1 cellular context compared by ENCODE assay signal in genomic region chr17:48037036-48037881, GRCh38.
TF ChIP-seq lines count a peak whose summit lies in the region.

COPZ2 (minus strand) TSS chr17:48037797; CDS start chr17:48037777, 20 bp downstream.

TF ChIP-seq in HepG2, 621 proteins besides CTCF, POLR2A, EP300 and RAD21 (continued from another document and continues in another):
- TF ChIP-seq ESRRA (CRISPR knock-in tag; IDR thresholded peaks at IDR 0.05; ENCODE audit: low read depth) (no peak), SNAI1 (CRISPR knock-in tag; IDR thresholded peaks at IDR 0.05; ENCODE audit: borderline replicate concordance) (no peak), PLSCR1 (CRISPR knock-in tag; IDR thresholded peaks at IDR 0.05; ENCODE audit: borderline replicate concordance) (no peak), FOXC1 (CRISPR knock-in tag; IDR thresholded peaks at IDR 0.05; ENCODE audit: borderline replicate concordance) (no peak; the same call in 1 of the 2 replicates), PCBP1 (IDR thresholded peaks at IDR 0.05; ENCODE audit: borderline replicate concordance, low read depth, low read length) (0 out of 2 replicates have a peak, but pooled peaks have one; percentile 44), HNRNPK (IDR thresholded peaks at IDR 0.05; ENCODE audit: low read depth, low read length, poor library complexity, severe bottlenecking) (peak; percentile 11), MAFF (IDR thresholded peaks at IDR 0.05; ENCODE audit: low read depth, low read length) (no peak), ZNF556 (CRISPR knock-in tag; IDR thresholded peaks at IDR 0.05; ENCODE audit: borderline replicate concordance) (no peak), PAXIP1 (CRISPR knock-in tag; conservative IDR thresholded peaks at IDR 0.05) (0 out of 2 replicates have a peak, but pooled peaks have one; percentile 13), ZNF543 (CRISPR knock-in tag; IDR thresholded peaks at IDR 0.05) (no peak), KLF9 (CRISPR knock-in tag; IDR thresholded peaks at IDR 0.05; ENCODE audit: low read depth) (no peak), ZC3H4 (CRISPR knock-in tag; IDR thresholded peaks at IDR 0.05; ENCODE audit: borderline replicate concordance) (no peak), TBX2 (CRISPR knock-in tag; IDR thresholded peaks at IDR 0.05; ENCODE audit: borderline replicate concordance) (peak; percentile 35; the same call in 1 of the 2 replicates), GATAD2A (CRISPR knock-in tag; IDR thresholded peaks at IDR 0.05) (peak; percentile 68), CREB1 (IDR thresholded peaks at IDR 0.05) (no peak), CREB1 (CRISPR knock-in tag; IDR thresholded peaks at IDR 0.05) (no peak), RFX5 (IDR thresholded peaks at IDR 0.05; ENCODE audit: low read depth, low read length) (no peak), BCL3 (CRISPR knock-in tag; IDR thresholded peaks at IDR 0.05) (peak; percentile 83; the same call in 1 of the 2 replicates), ZBTB3 (CRISPR knock-in tag; IDR thresholded peaks at IDR 0.05; ENCODE audit: borderline replicate concordance, low read depth) (no peak; the same call in 1 of the 2 replicates), SMYD3 (CRISPR knock-in tag; IDR thresholded peaks at IDR 0.05) (no peak), MXD1 (CRISPR knock-in tag; IDR thresholded peaks at IDR 0.05) (no peak), TBP (CRISPR knock-in tag; IDR thresholded peaks at IDR 0.05) (no peak), REPIN1 (CRISPR knock-in tag; IDR thresholded peaks at IDR 0.05; ENCODE audit: borderline replicate concordance, low read depth) (peak; percentile 47; the same call in 1 of the 2 replicates), XRCC5 (optimal IDR thresholded peaks at IDR 0.05; ENCODE audit: low read length) (peak; percentile 75), ZNF563 (CRISPR knock-in tag; IDR thresholded peaks at IDR 0.05) (0 out of 2 replicates have a peak, but pooled peaks have one; percentile 41), SIN3A (IDR thresholded peaks at IDR 0.05; ENCODE audit: borderline replicate concordance, low read depth, low read length) (peak; percentile 36; the same call in 1 of the 2 replicates), ZNF781 (CRISPR knock-in tag; IDR thresholded peaks at IDR 0.05; ENCODE audit: borderline replicate concordance, not compliant biosample characterization) (no peak), ZNF614 (CRISPR knock-in tag; IDR thresholded peaks at IDR 0.05; ENCODE audit: borderline replicate concordance) (no peak), ZNF101 (CRISPR knock-in tag; IDR thresholded peaks at IDR 0.05; ENCODE audit: borderline replicate concordance, low read depth) (no peak), ZBTB42 (CRISPR knock-in tag; IDR thresholded peaks at IDR 0.05) (no peak; the same call in 1 of the 2 replicates), ZMYM2 (CRISPR knock-in tag; IDR thresholded peaks at IDR 0.05) (no peak), FOXM1 (CRISPR knock-in tag; IDR thresholded peaks at IDR 0.05) (no peak; the same call in 1 of the 2 replicates), ARNT2 (CRISPR knock-in tag; IDR thresholded peaks at IDR 0.05; ENCODE audit: low read depth) (peak; percentile 59; the same call in 1 of the 2 replicates), KLF12 (CRISPR knock-in tag; IDR thresholded peaks at IDR 0.05; ENCODE audit: borderline replicate concordance) (no peak), ZNF382 (CRISPR knock-in tag; IDR thresholded peaks at IDR 0.05; ENCODE audit: borderline replicate concordance) (no peak), CREM (IDR thresholded peaks at IDR 0.05) (no peak), CREM (CRISPR knock-in tag; IDR thresholded peaks at IDR 0.05) (no peak), SAFB2 (CRISPR knock-in tag; IDR thresholded peaks at IDR 0.05; ENCODE audit: borderline replicate concordance, low read depth) (no peak), PBX2 (CRISPR knock-in tag; IDR thresholded peaks at IDR 0.05) (no peak), CSRNP2 (CRISPR knock-in tag; conservative IDR thresholded peaks at IDR 0.05; ENCODE audit: low read depth) (no peak), NFIC (IDR thresholded peaks at IDR 0.05; ENCODE audit: low read length) (no peak), MAFG (CRISPR knock-in tag; IDR thresholded peaks at IDR 0.05) (no peak), PRDM15 (CRISPR knock-in tag; IDR thresholded peaks at IDR 0.05) (0 out of 2 replicates have a peak, but pooled peaks have one; percentile 23), ZHX1 (CRISPR knock-in tag; IDR thresholded peaks at IDR 0.05; ENCODE audit: low read depth) (peak; percentile 56; the same call in 1 of the 2 replicates), ZNF160 (CRISPR knock-in tag; IDR thresholded peaks at IDR 0.05) (no peak), NR2F1 (CRISPR knock-in tag; IDR thresholded peaks at IDR 0.05) (no peak), ZNF841 (CRISPR knock-in tag; IDR thresholded peaks at IDR 0.05; ENCODE audit: borderline replicate concordance) (no peak), HINFP (CRISPR knock-in tag; IDR thresholded peaks at IDR 0.05; ENCODE audit: low read depth) (no peak; the same call in 1 of the 2 replicates), RCOR2 (CRISPR knock-in tag; IDR thresholded peaks at IDR 0.05) (no peak), NONO (IDR thresholded peaks at IDR 0.05) (no peak), NONO (CRISPR knock-in tag; conservative IDR thresholded peaks at IDR 0.05) (no peak), ZNF724P (CRISPR knock-in tag; IDR thresholded peaks at IDR 0.05; ENCODE audit: borderline replicate concordance) (no peak)
